In the genomic region with DNA sequence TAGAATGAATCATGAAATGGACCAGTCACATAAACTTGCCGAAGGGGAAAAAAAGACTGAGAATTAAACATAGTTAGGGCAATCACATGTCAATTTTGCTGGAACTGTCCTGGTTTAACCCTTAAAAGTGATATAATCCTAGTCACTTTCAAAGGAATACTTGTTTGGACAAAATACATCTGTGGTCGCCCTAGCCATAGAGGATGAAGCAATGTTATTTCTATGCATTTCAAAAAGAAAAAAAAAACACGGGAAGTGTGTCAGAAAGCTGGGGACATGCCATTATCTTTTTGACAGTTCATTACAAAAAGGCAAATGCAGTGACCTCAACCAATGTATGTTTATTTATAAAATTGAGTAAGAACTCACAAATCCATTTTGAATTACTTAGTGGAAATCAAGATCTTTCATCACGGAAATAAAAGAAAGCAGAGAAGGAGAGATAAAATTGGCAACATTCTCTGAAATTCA, we compare ENCODE assay signal across 24 cellular contexts.
DNase-seq lines count a peak whose midpoint lies in the region; ATAC-seq and TF ChIP-seq lines count a peak whose summit lies in the region.
"Had no signal": no experiment of that assay in that cellular context is flagged by ENCODE, and none has a peak within 500 bp of the region (broad histone marks: within the 10 kb centered on the region; RNA-seq: fewer than 3 reads in every experiment).

No MANE protein-coding gene starts in this region.

- WGBS in stomach, 5 donors = 55 to 71% (median 66%) methylated on average over 4 of the region's 4 CpGs

- H4K20me1 ChIP-seq in osteoblast (ENCODE audit: insufficient read depth, low read length) = no peaks in the 10 kb centered on the region

- TF ChIP-seq EP300 in stomach (IDR thresholded peaks at IDR 0.05) = no peak

- TF ChIP-seq POLR2A in stomach (IDR thresholded peaks at IDR 0.05) = no peak

- intact Hi-C loops in stomach (cut with DNase I; ENCODE audit: low total_unique reads) = no loop called here

- peak overlapping the region; percentile 61 for H3K4me2 ChIP-seq in osteoblast (ENCODE audit: insufficient read depth, low read length)

- H3K79me2 ChIP-seq in osteoblast (ENCODE audit: insufficient read depth, low read length) = no peaks in the 10 kb centered on the region

- H3K4me1 ChIP-seq in RWPE2 (ENCODE audit: insufficient read depth, poor library complexity, severe bottlenecking) (peaks cover 39% of the 10 kb centered on the region), osteoblast (ENCODE audit: insufficient read depth, low read length) (peaks cover 41% of the 10 kb centered on the region), stomach (no peaks in the 10 kb centered on the region)
- H3K4me1 ChIP-seq: gastrocnemius medialis, lower lobe of right lung, psoas muscle had no signal

- H3K9me3 ChIP-seq in RWPE2 (ENCODE audit: severe bottlenecking) = no peaks in the 10 kb centered on the region
- no peaks in the 10 kb centered on the region for H3K9me3 ChIP-seq in osteoblast (ENCODE audit: low read depth, low read length)
- no peaks in the 10 kb centered on the region for H3K9me3 ChIP-seq in stomach
- H3K9me3 ChIP-seq: gastrocnemius medialis, lower lobe of right lung, psoas muscle, suprapubic skin had no signal

- TF ChIP-seq CTCF in RWPE2 (IDR thresholded peaks at IDR 0.05; ENCODE audit: poor library complexity, severe bottlenecking) (no peak), osteoblast (IDR thresholded peaks at IDR 0.05; ENCODE audit: extremely low read depth, low read depth, low read length) (no peak), stomach (IDR thresholded peaks at IDR 0.05) (no peak)

- H3K27ac ChIP-seq in RWPE2 (ENCODE audit: poor library complexity, severe bottlenecking) (peak overlapping the region; percentile 41), osteoblast (ENCODE audit: low read depth, low read length) (peak overlapping the region; percentile 62), stomach (no peak overlapping the region)
- H3K27ac ChIP-seq: coronary artery, gastrocnemius medialis, lower lobe of right lung, psoas muscle, suprapubic skin, WERI-Rb-1 had no signal

- H3K4me3 ChIP-seq in RWPE2 (ENCODE audit: severe bottlenecking) (no peak overlapping the region), osteoblast (ENCODE audit: insufficient read depth, low read length) (no peak overlapping the region), stomach (no peak overlapping the region)
- H3K4me3 ChIP-seq: coronary artery, gastrocnemius medialis, lower lobe of right lung, psoas muscle, suprapubic skin had no signal

- ATAC-seq in RWPE2 (ENCODE audit: low read depth) = no peak
- ATAC-seq in GM18870 (IDR thresholded peaks at IDR 0.05; ENCODE audit: unreplicated experiment) = no peak
- ATAC-seq: activated T-helper 17 cell treated with anti-CD3 and anti-CD28 coated beads, Interleukin-2, amount 50 U/mL, for 72 hours; gastrocnemius medialis; lower lobe of right lung; psoas muscle; stimulated activated effector memory CD8-positive, alpha-beta T cell treated with anti-CD3 and anti-CD28 coated beads, Interleukin-12 subunit alpha, Interleukin-12 subunit beta, amount 100 ng/mL, for 72 hours had no signal

- H2AFZ ChIP-seq in osteoblast (ENCODE audit: low read length) = no peak overlapping the region

- H3K36me3 ChIP-seq in RWPE2 (ENCODE audit: low read depth) = no peaks in the 10 kb centered on the region
- H3K36me3 ChIP-seq in osteoblast (ENCODE audit: insufficient read depth, low read length) = no peaks in the 10 kb centered on the region
- H3K36me3 ChIP-seq in stomach = no peaks in the 10 kb centered on the region
- H3K36me3 ChIP-seq: gastrocnemius medialis, lower lobe of right lung, suprapubic skin, WERI-Rb-1 had no signal

- peak; percentile 58 for DNase-seq in H4 (ENCODE audit: low spot score)
- DNase-seq in RWPE2 (ENCODE audit: low spot score) = no peak
- peak; percentile 96 for DNase-seq in fibroblast of gingiva (ENCODE audit: low read depth)
- peak; percentile 6 for DNase-seq in osteoblast (ENCODE audit: insufficient read length, low spot score, missing footprints)
- DNase-seq in NCI-H1092 (lab: John Stamatoyannopoulos, UW) = no peak
- DNase-seq in stomach = no peak
- DNase-seq: activated CD8-positive, alpha-beta memory T cell treated with anti-CD3 and anti-CD28 coated beads, Interleukin-2, amount 50 U/mL, for 4 hours; CD4-positive, alpha-beta T cell; DMS153; gastrocnemius medialis; GF-D8; lower lobe of right lung; NCI-H1417; NCI-H2081 treated with DMSO at 0.1 percent for 48 hours; NCI-H524; psoas muscle; stimulated activated CD4-positive, alpha-beta T cell treated with anti-CD3 and anti-CD28 coated beads, Interleukin-1b, Interleukin-23, amount 100 ng/mL, for 48 hours; T-helper 2 cell; WERI-Rb-1 had no signal

- H3K27me3 ChIP-seq in RWPE2 (ENCODE audit: insufficient read depth, poor library complexity, severe bottlenecking) (no peaks in the 10 kb centered on the region), osteoblast (ENCODE audit: insufficient read depth, low read length) (no peaks in the 10 kb centered on the region), stomach (no peaks in the 10 kb centered on the region)
- H3K27me3 ChIP-seq: gastrocnemius medialis, suprapubic skin had no signal

Comparison
In these comparisons a context has a peak if more than half of its experiments do, and no peak if none do; other contexts are left out.
1. DNase-seq: peak in H4 (single experiment), fibroblast of gingiva (single experiment) and osteoblast (single experiment); none in RWPE2 (single experiment), NCI-H1092 (single experiment) and stomach (single experiment).
2. H3K27ac ChIP-seq: peak in RWPE2 (single experiment) and osteoblast (single experiment); none in stomach (0 of 5).